Comparison of ENCODE assay signal across 1 cellular context in the genomic region with DNA sequence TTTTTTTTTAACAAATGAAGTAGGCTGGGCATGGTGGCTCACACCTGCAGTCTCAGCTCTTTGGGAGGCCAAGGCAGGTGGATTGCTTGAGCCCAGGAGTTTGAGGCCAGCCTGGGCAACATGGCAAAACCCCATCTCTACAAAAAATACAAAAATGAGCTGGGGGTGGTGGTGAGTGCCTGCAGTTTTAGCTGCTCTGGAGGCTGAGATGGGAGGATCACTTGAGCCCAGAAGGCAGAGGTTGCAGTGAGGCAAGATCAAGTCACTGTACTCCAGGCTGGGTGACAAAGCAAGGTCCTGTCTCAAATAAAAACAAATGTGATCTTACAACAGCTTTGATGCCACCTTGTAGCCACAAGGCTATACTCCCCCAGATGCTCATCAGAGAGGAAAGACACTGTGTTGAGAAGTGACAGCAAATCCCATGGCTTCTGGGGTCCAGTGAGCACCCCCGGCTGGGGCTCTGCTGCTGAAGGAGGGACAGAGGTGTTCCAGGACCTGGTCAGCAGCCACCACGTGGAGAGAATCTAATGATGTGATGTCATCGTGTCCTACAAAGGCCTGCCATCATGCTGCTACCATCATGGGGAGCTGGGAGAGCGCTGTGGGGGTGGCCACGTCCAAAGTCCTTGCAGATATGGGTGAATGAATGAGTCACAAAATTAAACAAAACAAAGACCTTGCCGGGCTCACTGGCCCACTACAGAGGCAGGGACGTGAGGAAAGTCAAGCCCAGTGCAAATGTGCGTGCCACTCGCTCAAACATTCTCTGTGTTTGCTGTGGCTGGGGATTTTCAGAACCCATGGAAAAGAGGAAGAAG.
TF ChIP-seq lines count a peak whose summit lies in the region.

No MANE protein-coding gene starts in this region.

TF ChIP-seq in K562, 482 proteins besides CTCF, POLR2A, EP300 and RAD21 (continued from another document):
- TF ChIP-seq, protein P1, sequence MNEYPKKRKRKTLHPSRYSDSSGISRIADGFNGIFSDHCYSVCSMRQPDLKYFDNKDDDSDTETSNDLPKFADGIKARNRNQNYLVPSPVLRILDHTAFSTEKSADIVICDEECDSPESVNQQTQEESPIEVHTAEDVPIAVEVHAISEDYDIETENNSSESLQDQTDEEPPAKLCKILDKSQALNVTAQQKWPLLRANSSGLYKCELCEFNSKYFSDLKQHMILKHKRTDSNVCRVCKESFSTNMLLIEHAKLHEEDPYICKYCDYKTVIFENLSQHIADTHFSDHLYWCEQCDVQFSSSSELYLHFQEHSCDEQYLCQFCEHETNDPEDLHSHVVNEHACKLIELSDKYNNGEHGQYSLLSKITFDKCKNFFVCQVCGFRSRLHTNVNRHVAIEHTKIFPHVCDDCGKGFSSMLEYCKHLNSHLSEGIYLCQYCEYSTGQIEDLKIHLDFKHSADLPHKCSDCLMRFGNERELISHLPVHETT (CRISPR knock-in tag; conservative IDR thresholded peaks at IDR 0.05 in 1 of 2, IDR thresholded peaks at IDR 0.05 in 1 of 2) = no peak
- no peak for TF ChIP-seq CEBPB (tag; IDR thresholded peaks at IDR 0.05)
- no peak for TF ChIP-seq ZNF324 (CRISPR knock-in tag; IDR thresholded peaks at IDR 0.05)
- no peak for TF ChIP-seq ADNP (tag; IDR thresholded peaks at IDR 0.05)
- 0 out of 2 replicates have a peak, but pooled peaks have one; percentile 36 for TF ChIP-seq FOSL1 (tag; conservative IDR thresholded peaks at IDR 0.05)
- no peak for TF ChIP-seq ZFP1 (CRISPR knock-in tag; IDR thresholded peaks at IDR 0.05)
- TF ChIP-seq, protein P2, sequence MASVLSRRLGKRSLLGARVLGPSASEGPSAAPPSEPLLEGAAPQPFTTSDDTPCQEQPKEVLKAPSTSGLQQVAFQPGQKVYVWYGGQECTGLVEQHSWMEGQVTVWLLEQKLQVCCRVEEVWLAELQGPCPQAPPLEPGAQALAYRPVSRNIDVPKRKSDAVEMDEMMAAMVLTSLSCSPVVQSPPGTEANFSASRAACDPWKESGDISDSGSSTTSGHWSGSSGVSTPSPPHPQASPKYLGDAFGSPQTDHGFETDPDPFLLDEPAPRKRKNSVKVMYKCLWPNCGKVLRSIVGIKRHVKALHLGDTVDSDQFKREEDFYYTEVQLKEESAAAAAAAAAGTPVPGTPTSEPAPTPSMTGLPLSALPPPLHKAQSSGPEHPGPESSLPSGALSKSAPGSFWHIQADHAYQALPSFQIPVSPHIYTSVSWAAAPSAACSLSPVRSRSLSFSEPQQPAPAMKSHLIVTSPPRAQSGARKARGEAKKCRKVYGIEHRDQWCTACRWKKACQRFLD (CRISPR knock-in tag; IDR thresholded peaks at IDR 0.05) = no peak
- no peak for TF ChIP-seq FIP1L1 (IDR thresholded peaks at IDR 0.05; ENCODE audit: low read depth, low read length, poor library complexity, severe bottlenecking)
- no peak for TF ChIP-seq ILF3 (IDR thresholded peaks at IDR 0.05; ENCODE audit: borderline replicate concordance)
- TF ChIP-seq, protein P3, sequence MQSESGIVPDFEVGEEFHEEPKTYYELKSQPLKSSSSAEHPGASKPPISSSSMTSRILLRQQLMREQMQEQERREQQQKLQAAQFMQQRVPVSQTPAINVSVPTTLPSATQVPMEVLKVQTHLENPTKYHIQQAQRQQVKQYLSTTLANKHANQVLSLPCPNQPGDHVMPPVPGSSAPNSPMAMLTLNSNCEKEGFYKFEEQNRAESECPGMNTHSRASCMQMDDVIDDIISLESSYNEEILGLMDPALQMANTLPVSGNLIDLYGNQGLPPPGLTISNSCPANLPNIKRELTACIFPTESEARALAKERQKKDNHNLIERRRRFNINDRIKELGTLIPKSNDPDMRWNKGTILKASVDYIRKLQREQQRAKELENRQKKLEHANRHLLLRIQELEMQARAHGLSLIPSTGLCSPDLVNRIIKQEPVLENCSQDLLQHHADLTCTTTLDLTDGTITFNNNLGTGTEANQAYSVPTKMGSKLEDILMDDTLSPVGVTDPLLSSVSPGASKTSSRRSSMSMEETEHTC (IDR thresholded peaks at IDR 0.05) = no peak
- TF ChIP-seq ZNF696 (CRISPR knock-in tag; conservative IDR thresholded peaks at IDR 0.05) = no peak
- TF ChIP-seq, protein P4, sequence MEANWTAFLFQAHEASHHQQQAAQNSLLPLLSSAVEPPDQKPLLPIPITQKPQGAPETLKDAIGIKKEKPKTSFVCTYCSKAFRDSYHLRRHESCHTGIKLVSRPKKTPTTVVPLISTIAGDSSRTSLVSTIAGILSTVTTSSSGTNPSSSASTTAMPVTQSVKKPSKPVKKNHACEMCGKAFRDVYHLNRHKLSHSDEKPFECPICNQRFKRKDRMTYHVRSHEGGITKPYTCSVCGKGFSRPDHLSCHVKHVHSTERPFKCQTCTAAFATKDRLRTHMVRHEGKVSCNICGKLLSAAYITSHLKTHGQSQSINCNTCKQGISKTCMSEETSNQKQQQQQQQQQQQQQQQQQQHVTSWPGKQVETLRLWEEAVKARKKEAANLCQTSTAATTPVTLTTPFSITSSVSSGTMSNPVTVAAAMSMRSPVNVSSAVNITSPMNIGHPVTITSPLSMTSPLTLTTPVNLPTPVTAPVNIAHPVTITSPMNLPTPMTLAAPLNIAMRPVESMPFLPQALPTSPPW (CRISPR knock-in tag; IDR thresholded peaks at IDR 0.05) = no peak
- no peak for TF ChIP-seq SMC3 (conservative IDR thresholded peaks at IDR 0.05; ENCODE audit: insufficient read depth, low read depth, low read length)
- TF ChIP-seq, protein P5, sequence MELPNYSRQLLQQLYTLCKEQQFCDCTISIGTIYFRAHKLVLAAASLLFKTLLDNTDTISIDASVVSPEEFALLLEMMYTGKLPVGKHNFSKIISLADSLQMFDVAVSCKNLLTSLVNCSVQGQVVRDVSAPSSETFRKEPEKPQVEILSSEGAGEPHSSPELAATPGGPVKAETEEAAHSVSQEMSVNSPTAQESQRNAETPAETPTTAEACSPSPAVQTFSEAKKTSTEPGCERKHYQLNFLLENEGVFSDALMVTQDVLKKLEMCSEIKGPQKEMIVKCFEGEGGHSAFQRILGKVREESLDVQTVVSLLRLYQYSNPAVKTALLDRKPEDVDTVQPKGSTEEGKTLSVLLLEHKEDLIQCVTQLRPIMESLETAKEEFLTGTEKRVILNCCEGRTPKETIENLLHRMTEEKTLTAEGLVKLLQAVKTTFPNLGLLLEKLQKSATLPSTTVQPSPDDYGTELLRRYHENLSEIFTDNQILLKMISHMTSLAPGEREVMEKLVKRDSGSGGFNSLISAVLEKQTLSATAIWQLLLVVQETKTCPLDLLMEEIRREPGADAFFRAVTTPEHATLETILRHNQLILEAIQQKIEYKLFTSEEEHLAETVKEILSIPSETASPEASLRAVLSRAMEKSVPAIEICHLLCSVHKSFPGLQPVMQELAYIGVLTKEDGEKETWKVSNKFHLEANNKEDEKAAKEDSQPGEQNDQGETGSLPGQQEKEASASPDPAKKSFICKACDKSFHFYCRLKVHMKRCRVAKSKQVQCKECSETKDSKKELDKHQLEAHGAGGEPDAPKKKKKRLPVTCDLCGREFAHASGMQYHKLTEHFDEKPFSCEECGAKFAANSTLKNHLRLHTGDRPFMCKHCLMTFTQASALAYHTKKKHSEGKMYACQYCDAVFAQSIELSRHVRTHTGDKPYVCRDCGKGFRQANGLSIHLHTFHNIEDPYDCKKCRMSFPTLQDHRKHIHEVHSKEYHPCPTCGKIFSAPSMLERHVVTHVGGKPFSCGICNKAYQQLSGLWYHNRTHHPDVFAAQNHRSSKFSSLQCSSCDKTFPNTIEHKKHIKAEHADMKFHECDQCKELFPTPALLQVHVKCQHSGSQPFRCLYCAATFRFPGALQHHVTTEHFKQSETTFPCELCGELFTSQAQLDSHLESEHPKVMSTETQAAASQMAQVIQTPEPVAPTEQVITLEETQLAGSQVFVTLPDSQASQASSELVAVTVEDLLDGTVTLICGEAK (IDR thresholded peaks at IDR 0.05) = no peak
- TF ChIP-seq, protein P5 (CRISPR knock-in tag; IDR thresholded peaks at IDR 0.05) = no peak
- TF ChIP-seq NBN (IDR thresholded peaks at IDR 0.05; ENCODE audit: low read depth) = no peak
- TF ChIP-seq ZNF124 (CRISPR knock-in tag; IDR thresholded peaks at IDR 0.05) = no peak
- no peak for TF ChIP-seq BRD4 (IDR thresholded peaks at IDR 0.05)
- TF ChIP-seq, protein P6, sequence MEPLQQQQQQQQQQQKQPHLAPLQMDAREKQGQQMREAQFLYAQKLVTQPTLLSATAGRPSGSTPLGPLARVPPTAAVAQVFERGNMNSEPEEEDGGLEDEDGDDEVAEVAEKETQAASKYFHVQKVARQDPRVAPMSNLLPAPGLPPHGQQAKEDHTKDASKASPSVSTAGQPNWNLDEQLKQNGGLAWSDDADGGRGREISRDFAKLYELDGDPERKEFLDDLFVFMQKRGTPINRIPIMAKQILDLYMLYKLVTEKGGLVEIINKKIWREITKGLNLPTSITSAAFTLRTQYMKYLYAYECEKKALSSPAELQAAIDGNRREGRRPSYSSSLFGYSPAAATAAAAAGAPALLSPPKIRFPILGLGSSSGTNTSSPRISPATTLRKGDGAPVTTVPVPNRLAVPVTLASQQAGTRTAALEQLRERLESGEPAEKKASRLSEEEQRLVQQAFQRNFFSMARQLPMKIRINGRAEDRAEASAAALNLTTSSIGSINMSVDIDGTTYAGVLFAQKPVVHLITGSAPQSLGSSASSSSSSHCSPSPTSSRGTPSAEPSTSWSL (CRISPR knock-in tag; IDR thresholded peaks at IDR 0.05; ENCODE audit: borderline replicate concordance) = no peak
- no peak for TF ChIP-seq PHF21A (IDR thresholded peaks at IDR 0.05; ENCODE audit: borderline replicate concordance, low read depth)
- TF ChIP-seq ZEB2 (IDR thresholded peaks at IDR 0.05) = no peak
- no peak for TF ChIP-seq FOXJ3 (CRISPR knock-in tag; IDR thresholded peaks at IDR 0.05)
- no peak for TF ChIP-seq SREBF2 (CRISPR knock-in tag; IDR thresholded peaks at IDR 0.05)
